In genomic region chr15:79919090-79919748, GRCh38 we compare ENCODE assay signal across 2 cellular contexts.
A peak's percentile ranks its signal among the peaks of the same experiment; 100 is the strongest.
TF ChIP-seq lines count a peak whose summit lies in the region.

No MANE protein-coding gene starts in this region.

TF ChIP-seq in HEK293, 187 proteins besides CTCF, POLR2A, EP300 and RAD21:
- TF ChIP-seq ZNF670 (tag by site-specific recombination; IDR thresholded peaks at IDR 0.05; ENCODE audit: low read depth) (no peak), ZNF202 (tag by site-specific recombination; IDR thresholded peaks at IDR 0.05; ENCODE audit: borderline replicate concordance) (0 out of 2 replicates have a peak, but pooled peaks have one; percentile 8)

TF ChIP-seq in H1, 55 proteins besides CTCF, POLR2A, EP300 and RAD21:
- TF ChIP-seq CREB1 (IDR thresholded peaks at IDR 0.05): no peak
- TF ChIP-seq EZH2 (IDR thresholded peaks at IDR 0.05; ENCODE audit: low read depth, low read length, severe bottlenecking): no peak
- peak; percentile 88 for TF ChIP-seq JUND (IDR thresholded peaks at IDR 0.05; ENCODE audit: low read length)
- no peak for TF ChIP-seq RNF2 (IDR thresholded peaks at IDR 0.05; ENCODE audit: borderline replicate concordance, low read depth, low read length, missing control alignments, poor library complexity, severe bottlenecking)
- TF ChIP-seq, protein P1, sequence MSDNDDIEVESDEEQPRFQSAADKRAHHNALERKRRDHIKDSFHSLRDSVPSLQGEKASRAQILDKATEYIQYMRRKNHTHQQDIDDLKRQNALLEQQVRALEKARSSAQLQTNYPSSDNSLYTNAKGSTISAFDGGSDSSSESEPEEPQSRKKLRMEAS (IDR thresholded peaks at IDR 0.05): no peak
- no peak for TF ChIP-seq E2F6 (IDR thresholded peaks at IDR 0.05)
- TF ChIP-seq KDM4A (IDR thresholded peaks at IDR 0.05; ENCODE audit: low read depth, low read length, severe bottlenecking): no peak
- 0 out of 2 replicates have a peak, but pooled peaks have one; percentile 33 for TF ChIP-seq PHF8 (conservative IDR thresholded peaks at IDR 0.05; ENCODE audit: low read depth, low read length)
- no peak for TF ChIP-seq CBX5 (IDR thresholded peaks at IDR 0.05; ENCODE audit: low read depth, low read length)
- TF ChIP-seq, protein P2, sequence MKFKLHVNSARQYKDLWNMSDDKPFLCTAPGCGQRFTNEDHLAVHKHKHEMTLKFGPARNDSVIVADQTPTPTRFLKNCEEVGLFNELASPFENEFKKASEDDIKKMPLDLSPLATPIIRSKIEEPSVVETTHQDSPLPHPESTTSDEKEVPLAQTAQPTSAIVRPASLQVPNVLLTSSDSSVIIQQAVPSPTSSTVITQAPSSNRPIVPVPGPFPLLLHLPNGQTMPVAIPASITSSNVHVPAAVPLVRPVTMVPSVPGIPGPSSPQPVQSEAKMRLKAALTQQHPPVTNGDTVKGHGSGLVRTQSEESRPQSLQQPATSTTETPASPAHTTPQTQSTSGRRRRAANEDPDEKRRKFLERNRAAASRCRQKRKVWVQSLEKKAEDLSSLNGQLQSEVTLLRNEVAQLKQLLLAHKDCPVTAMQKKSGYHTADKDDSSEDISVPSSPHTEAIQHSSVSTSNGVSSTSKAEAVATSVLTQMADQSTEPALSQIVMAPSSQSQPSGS (IDR thresholded peaks at IDR 0.05; ENCODE audit: low read length): no peak
- TF ChIP-seq BCL11A (IDR thresholded peaks at IDR 0.05; ENCODE audit: low read depth in 2 of 2, low read length in 2 of 2): no peak
- TF ChIP-seq RBBP5 (IDR thresholded peaks at IDR 0.05; ENCODE audit: borderline replicate concordance, low read depth, low read length): peak; percentile 26; the same call in 1 of the 2 replicates
- TF ChIP-seq CBX8 (IDR thresholded peaks at IDR 0.05; ENCODE audit: borderline replicate concordance, low read depth, low read length): no peak
- no peak for TF ChIP-seq TEAD4 (IDR thresholded peaks at IDR 0.05; ENCODE audit: low read depth, low read length)
- no peak for TF ChIP-seq CTBP2 (IDR thresholded peaks at IDR 0.05; ENCODE audit: borderline replicate concordance, insufficient read depth, insufficient read length, low read length)
- TF ChIP-seq BACH1 (IDR thresholded peaks at IDR 0.05; ENCODE audit: low read length): no peak; the same call in 1 of the 2 replicates
- TF ChIP-seq RFX5 (IDR thresholded peaks at IDR 0.05; ENCODE audit: borderline replicate concordance, low read depth, low read length): no peak
- peak; percentile 32; the same call in 1 of the 2 replicates for TF ChIP-seq MAFK (IDR thresholded peaks at IDR 0.05; ENCODE audit: low read depth, low read length)
- peak; percentile 70 for TF ChIP-seq TBP (IDR thresholded peaks at IDR 0.05; ENCODE audit: low read depth, low read length)
- peak; percentile 82; the same call in 1 of the 2 replicates for TF ChIP-seq POLR2AphosphoS5 (IDR thresholded peaks at IDR 0.05; ENCODE audit: low read depth, low read length)
- no peak for TF ChIP-seq GABPA (IDR thresholded peaks at IDR 0.05; ENCODE audit: borderline replicate concordance, insufficient read depth, low read length)
- peak; percentile 84 for TF ChIP-seq ASH2L (IDR thresholded peaks at IDR 0.05; ENCODE audit: low read length)
- TF ChIP-seq TAF1 (IDR thresholded peaks at IDR 0.05; ENCODE audit: low read depth, low read length): peak; percentile 74
- TF ChIP-seq NANOG (IDR thresholded peaks at IDR 0.05; ENCODE audit: insufficient read depth, low read depth, low read length, poor library complexity, severe bottlenecking): no peak
- TF ChIP-seq USF2 (IDR thresholded peaks at IDR 0.05; ENCODE audit: low read length): no peak
- TF ChIP-seq BRCA1 (IDR thresholded peaks at IDR 0.05; ENCODE audit: low read depth, low read length): no peak
- TF ChIP-seq SP4 (IDR thresholded peaks at IDR 0.05; ENCODE audit: low read length): no peak
- TF ChIP-seq TAF7 (optimal IDR thresholded peaks at IDR 0.05; ENCODE audit: borderline replicate concordance, low read depth, low read length): no peak
- TF ChIP-seq JUN (IDR thresholded peaks at IDR 0.05; ENCODE audit: low read depth, low read length): no peak
